8 cellular contexts compared by ENCODE assay signal in genomic region chr10:80408198-80409085, GRCh38. TPM values are rescaled to one million over a fixed set of nuclear protein-coding genes. Genes with fewer than 3 reads are reported as not detected.
DNase-seq lines count a peak whose midpoint lies in the region; ATAC-seq and TF ChIP-seq lines count a peak whose summit lies in the region.

TSS of gene PRXL2A (plus strand) at chr10:80408551. CDS start at chr10:80420468, 11,917 bp downstream.

- DNase-seq in AG04449 (ENCODE audit: low read depth, low spot score) (no peak), NCI-H510A treated with DMSO at 0.1 percent for 48 hours (lab: John Stamatoyannopoulos, UW) (peak; percentile 60), mesenteric fat pad (ENCODE audit: low spot score) (peak; percentile 95)
- peak; percentile 61 to 83 (median 69) for DNase-seq in activated CD8-positive, alpha-beta memory T cell treated with anti-CD3 and anti-CD28 coated beads for 48 hours (ENCODE audit: low read depth in 2 of 3, low spot score in 2 of 3)
- DNase-seq in effector memory CD8-positive, alpha-beta T cell: peak; percentile 70 to 75 (median 71)
- peak; percentile 61 for DNase-seq in stimulated activated CD8-positive, alpha-beta memory T cell treated with anti-CD3 and anti-CD28 coated beads, Interleukin-15, amount 100 ng/mL, for 24 hours (ENCODE audit: low read depth)

- peak; percentile 98 for ATAC-seq in GM18867 (IDR thresholded peaks at IDR 0.05; ENCODE audit: unreplicated experiment)
- peak; percentile 92 for ATAC-seq in HG03095 (IDR thresholded peaks at IDR 0.05; ENCODE audit: unreplicated experiment)
- peak; percentile 96 for ATAC-seq in effector memory CD8-positive, alpha-beta T cell (replicated peaks)

- no peak for TF ChIP-seq CTCF in AG04449 (IDR thresholded peaks at IDR 0.05; ENCODE audit: insufficient read depth, low read length, missing control alignments)

- peak within 1 kb of the TSS in 1 of 2 donors; percentile 73 for H3K27ac Mint-ChIP-seq in effector memory CD8-positive, alpha-beta T cell

- H3K4me3 Mint-ChIP-seq in effector memory CD8-positive, alpha-beta T cell: peak within 1 kb of the TSS; percentile 90 to 91

- CTCF ChIA-PET in AG04449 (lab: Yijun Ruan, JAX): interaction anchor here (1.2 kb wide), 1 partner anchor 98 kb away, joined by 3 read pairs; no protein-coding TSS in a partner anchor

- peak within 1 kb of the TSS; percentile 52 for H3K4me3 ChIP-seq in AG04449 (ENCODE audit: low read depth, low read length)

- H3K27me3 Mint-ChIP-seq in effector memory CD8-positive, alpha-beta T cell: peaks cover 0 to 7% of the 10 kb centered on the region in 2 donors

- POLR2A ChIA-PET in AG04449 (lab: Yijun Ruan, JAX): no interaction called here

- H3K9me3 Mint-ChIP-seq in effector memory CD8-positive, alpha-beta T cell: no peaks in the 10 kb centered on the region

- H3K4me1 Mint-ChIP-seq in effector memory CD8-positive, alpha-beta T cell (ENCODE audit: low read depth in 2 of 2): peaks cover 7% of the 10 kb centered on the region in 2 donors

- H3K36me3 Mint-ChIP-seq in effector memory CD8-positive, alpha-beta T cell (ENCODE audit: insufficient read depth): no peaks in the 10 kb centered on the region

RNA-seq across cellular contexts. Expression of gene PRXL2A, which starts in this region (rescaled TPM):
- total RNA-seq in mesenteric fat pad: 500 TPM
